In the genomic region with DNA sequence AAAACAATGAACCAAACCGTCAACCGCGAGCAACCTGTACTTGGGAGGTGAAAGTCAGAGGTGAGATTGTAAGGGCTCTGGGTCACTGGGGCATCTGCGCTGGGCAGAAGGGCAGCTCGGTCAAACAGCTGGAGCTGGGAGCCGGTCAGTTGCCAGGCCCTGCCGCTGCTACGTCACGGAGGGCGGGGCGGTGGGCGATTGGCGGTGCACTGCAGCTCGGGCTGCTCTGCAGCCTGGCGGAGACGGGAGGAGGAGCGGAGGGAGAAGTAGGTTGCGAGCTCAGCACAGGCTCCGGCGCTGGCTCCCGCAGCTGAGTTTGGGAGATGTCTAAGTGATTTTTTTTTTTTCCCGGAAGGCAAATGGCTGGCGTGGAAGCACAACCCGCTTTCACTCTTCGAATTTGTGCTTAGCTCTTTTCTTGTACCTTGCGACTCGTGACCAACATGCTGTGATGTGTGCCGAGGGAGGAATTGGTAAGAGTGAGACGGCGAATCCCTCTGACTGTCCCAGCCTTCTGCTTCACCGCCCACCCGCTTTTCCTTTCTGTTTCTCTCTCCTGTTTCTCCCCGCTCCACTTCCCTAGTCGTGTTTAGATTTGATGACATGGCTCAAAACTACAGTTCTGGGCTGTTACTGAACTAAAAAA, we compare ENCODE assay signal across 1 cellular context.
A peak's percentile ranks its signal among the peaks of the same experiment; 100 is the strongest.
TF ChIP-seq lines count a peak whose summit lies in the region.

ATP10D (plus strand) TSS at position 229 of the 646 bp plus-strand sequence. CDS start 27,266 bp downstream, outside the sequence.

TF ChIP-seq in GM12878, 131 proteins besides CTCF, POLR2A, EP300 and RAD21 (continued from another document):
- TF ChIP-seq HDGF (IDR thresholded peaks at IDR 0.05) (peak; percentile 89), HCFC1 (IDR thresholded peaks at IDR 0.05; ENCODE audit: low read length) (no peak)
- TF ChIP-seq, protein P1, sequence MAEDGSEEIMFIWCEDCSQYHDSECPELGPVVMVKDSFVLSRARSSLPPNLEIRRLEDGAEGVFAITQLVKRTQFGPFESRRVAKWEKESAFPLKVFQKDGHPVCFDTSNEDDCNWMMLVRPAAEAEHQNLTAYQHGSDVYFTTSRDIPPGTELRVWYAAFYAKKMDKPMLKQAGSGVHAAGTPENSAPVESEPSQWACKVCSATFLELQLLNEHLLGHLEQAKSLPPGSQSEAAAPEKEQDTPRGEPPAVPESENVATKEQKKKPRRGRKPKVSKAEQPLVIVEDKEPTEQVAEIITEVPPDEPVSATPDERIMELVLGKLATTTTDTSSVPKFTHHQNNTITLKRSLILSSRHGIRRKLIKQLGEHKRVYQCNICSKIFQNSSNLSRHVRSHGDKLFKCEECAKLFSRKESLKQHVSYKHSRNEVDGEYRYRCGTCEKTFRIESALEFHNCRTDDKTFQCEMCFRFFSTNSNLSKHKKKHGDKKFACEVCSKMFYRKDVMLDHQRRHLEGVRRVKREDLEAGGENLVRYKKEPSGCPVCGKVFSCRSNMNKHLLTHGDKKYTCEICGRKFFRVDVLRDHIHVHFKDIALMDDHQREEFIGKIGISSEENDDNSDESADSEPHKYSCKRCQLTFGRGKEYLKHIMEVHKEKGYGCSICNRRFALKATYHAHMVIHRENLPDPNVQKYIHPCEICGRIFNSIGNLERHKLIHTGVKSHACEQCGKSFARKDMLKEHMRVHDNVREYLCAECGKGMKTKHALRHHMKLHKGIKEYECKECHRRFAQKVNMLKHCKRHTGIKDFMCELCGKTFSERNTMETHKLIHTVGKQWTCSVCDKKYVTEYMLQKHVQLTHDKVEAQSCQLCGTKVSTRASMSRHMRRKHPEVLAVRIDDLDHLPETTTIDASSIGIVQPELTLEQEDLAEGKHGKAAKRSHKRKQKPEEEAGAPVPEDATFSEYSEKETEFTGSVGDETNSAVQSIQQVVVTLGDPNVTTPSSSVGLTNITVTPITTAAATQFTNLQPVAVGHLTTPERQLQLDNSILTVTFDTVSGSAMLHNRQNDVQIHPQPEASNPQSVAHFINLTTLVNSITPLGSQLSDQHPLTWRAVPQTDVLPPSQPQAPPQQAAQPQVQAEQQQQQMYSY (CRISPR knock-in tag; IDR thresholded peaks at IDR 0.05), result no peak
- TF ChIP-seq, protein P2, sequence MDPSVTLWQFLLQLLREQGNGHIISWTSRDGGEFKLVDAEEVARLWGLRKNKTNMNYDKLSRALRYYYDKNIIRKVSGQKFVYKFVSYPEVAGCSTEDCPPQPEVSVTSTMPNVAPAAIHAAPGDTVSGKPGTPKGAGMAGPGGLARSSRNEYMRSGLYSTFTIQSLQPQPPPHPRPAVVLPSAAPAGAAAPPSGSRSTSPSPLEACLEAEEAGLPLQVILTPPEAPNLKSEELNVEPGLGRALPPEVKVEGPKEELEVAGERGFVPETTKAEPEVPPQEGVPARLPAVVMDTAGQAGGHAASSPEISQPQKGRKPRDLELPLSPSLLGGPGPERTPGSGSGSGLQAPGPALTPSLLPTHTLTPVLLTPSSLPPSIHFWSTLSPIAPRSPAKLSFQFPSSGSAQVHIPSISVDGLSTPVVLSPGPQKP (IDR thresholded peaks at IDR 0.05; ENCODE audit: low read depth, low read length), result no peak
- TF ChIP-seq, protein P3, sequence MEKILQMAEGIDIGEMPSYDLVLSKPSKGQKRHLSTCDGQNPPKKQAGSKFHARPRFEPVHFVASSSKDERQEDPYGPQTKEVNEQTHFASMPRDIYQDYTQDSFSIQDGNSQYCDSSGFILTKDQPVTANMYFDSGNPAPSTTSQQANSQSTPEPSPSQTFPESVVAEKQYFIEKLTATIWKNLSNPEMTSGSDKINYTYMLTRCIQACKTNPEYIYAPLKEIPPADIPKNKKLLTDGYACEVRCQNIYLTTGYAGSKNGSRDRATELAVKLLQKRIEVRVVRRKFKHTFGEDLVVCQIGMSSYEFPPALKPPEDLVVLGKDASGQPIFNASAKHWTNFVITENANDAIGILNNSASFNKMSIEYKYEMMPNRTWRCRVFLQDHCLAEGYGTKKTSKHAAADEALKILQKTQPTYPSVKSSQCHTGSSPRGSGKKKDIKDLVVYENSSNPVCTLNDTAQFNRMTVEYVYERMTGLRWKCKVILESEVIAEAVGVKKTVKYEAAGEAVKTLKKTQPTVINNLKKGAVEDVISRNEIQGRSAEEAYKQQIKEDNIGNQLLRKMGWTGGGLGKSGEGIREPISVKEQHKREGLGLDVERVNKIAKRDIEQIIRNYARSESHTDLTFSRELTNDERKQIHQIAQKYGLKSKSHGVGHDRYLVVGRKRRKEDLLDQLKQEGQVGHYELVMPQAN (conservative IDR thresholded peaks at IDR 0.05), result no peak; the same call in 1 of the 2 replicates
TF ChIP-seq in GM12878: peak in this region for 49.
